Comparison of ENCODE assay signal across 19 cellular contexts in genomic region chr15:63554337-63554927, GRCh38. TPM values are rescaled to one million over a fixed set of nuclear protein-coding genes. Genes with fewer than 3 reads are reported as not detected.
DNase-seq lines count a peak whose midpoint lies in the region; ATAC-seq, FAIRE-seq and TF ChIP-seq lines count a peak whose summit lies in the region.
"Had no signal": no experiment of that assay in that cellular context is flagged by ENCODE, and none has a peak within 500 bp of the region (broad histone marks: within the 10 kb centered on the region; RNA-seq: fewer than 3 reads in every experiment).

No MANE protein-coding gene starts in this region.

- no peak for DNase-seq in GM18507 (ENCODE audit: extremely low spot score, insufficient read length, low read depth)
- DNase-seq in GM12878 (ENCODE audit: low read depth, low spot score) = no peak
- DNase-seq in memory B cell (ENCODE audit: low spot score in 2 of 2) = no peak
- DNase-seq in HuH-7.5 (ENCODE audit: low spot score) = no peak
- no peak for DNase-seq in SHP77 (lab: John Stamatoyannopoulos, UW)
- DNase-seq in COR-L47 (lab: John Stamatoyannopoulos, UW) = no peak
- no peak for DNase-seq in upper lobe of left lung
- DNase-seq: activated CD4-positive, alpha-beta T cell treated with anti-CD3 and anti-CD28 coated beads for 36 hours; activated T-cell treated with anti-CD3 and anti-CD28 coated beads, Interleukin-2, amount 50 U/mL, for 4 hours; DMS 273 treated with DMSO at 0.1 percent for 48 hours; left ventricle myocardium superior; NCI-H2029; Peyer's patch; right lobe of liver; stimulated activated CD4-positive, alpha-beta T cell treated with anti-CD3 and anti-CD28 coated beads, Interleukin-4, amount 100 ng/mL, for 1 hour; upper lobe of right lung had no signal

- no peaks in the 10 kb centered on the region for H3K9me3 ChIP-seq in GM12878 (replicated peaks; ENCODE audit: control insufficient read depth, insufficient read depth, low read length)
- H3K9me3 ChIP-seq in upper lobe of left lung = no peaks in the 10 kb centered on the region
- H3K9me3 ChIP-seq: Peyer's patch, right lobe of liver, upper lobe of right lung had no signal

- intact Hi-C loops in GM12878 (cut with micrococcal nuclease; ENCODE audit: unreplicated experiment) = no loop called here

- peaks cover 32% of the 10 kb centered on the region for H3K4me1 ChIP-seq in ACC112 (ENCODE audit: control insufficient read depth, insufficient read depth, low read length, unreplicated experiment)
- H3K4me1 ChIP-seq in GM12878 (ENCODE audit: control insufficient read depth, insufficient read depth, low read length) = peaks cover 5% of the 10 kb centered on the region
- peaks cover 18 to 27% (median 23%) of the 10 kb centered on the region in 4 donors for H3K4me1 ChIP-seq in upper lobe of left lung

- TF ChIP-seq CTCF in GM12878 (IDR thresholded peaks at IDR 0.05 in 2 of 3, conservative IDR thresholded peaks at IDR 0.05 in 1 of 3; ENCODE audit: control insufficient read depth in 2 of 3, extremely low read depth in 1 of 3, insufficient read depth in 1 of 3, low read depth in 3 of 3, low read length in 3 of 3) (no peak), upper lobe of left lung (IDR thresholded peaks at IDR 0.05) (no peak)

- H3K4me3 ChIP-seq in ACC112 (ENCODE audit: low read depth, low read length) (no peak overlapping the region), GM12878 (no peak overlapping the region), upper lobe of left lung (no peak overlapping the region)
- H3K4me3 ChIP-seq: Peyer's patch, right lobe of liver, upper lobe of right lung had no signal

- no peaks in the 10 kb centered on the region for H3K27me3 Mint-ChIP-seq in memory B cell
- H3K27me3 Mint-ChIP-seq: activated CD4-positive, alpha-beta T cell treated with anti-CD3 and anti-CD28 coated beads for 36 hours had no signal

- H3K4me3 Mint-ChIP-seq in memory B cell = no peak overlapping the region
- H3K4me3 Mint-ChIP-seq: activated CD4-positive, alpha-beta T cell treated with anti-CD3 and anti-CD28 coated beads for 36 hours; T-helper 1 cell treated with Interleukin-12 subunit alpha and Interleukin-12 subunit beta and Interleukin-4 antibody, amounts not matched to agents 30 μg/mL and 1 μg/mL, for 36 hours had no signal

- SMC1A ChIA-PET in GM12878 (lab: Charles Lee; ENCODE audit: uncharacterized antibody, unreplicated experiment) = interaction anchor here (0.7 to 2.5 kb wide), 22 partner anchors 8 to 92 kb away, joined by 3 to 28 read pairs (median 8); partner anchors contain the start of gene USP3

- RAD21 ChIA-PET in GM12878 (lab: Charles Lee; ENCODE audit: unreplicated experiment) = interaction anchor here (1.1 to 2.4 kb wide), 11 partner anchors 9 to 92 kb away, joined by 3 to 13 read pairs (median 7); no protein-coding TSS in a partner anchor

- no peaks in the 10 kb centered on the region for H3K9me3 Mint-ChIP-seq in memory B cell
- H3K9me3 Mint-ChIP-seq: activated T-cell treated with anti-CD3 and anti-CD28 coated beads, Interleukin-2, amount 50 U/mL, for 4 hours; T-helper 1 cell treated with Interleukin-12 subunit alpha and Interleukin-12 subunit beta and Interleukin-4 antibody, amounts not matched to agents 30 μg/mL and 1 μg/mL, for 36 hours had no signal

- peaks cover 13% of the 10 kb centered on the region for H3K36me3 ChIP-seq in ACC112 (ENCODE audit: insufficient read depth, low read length)
- H3K36me3 ChIP-seq in GM12878 (ENCODE audit: control insufficient read depth in 2 of 2, insufficient read depth in 2 of 2, low read length in 1 of 2) = peaks cover 8 to 12% of the 10 kb centered on the region in 2 experiments; a peak in 3 of 4 replicates
- H3K36me3 ChIP-seq in upper lobe of left lung = peaks cover 3 to 26% (median 6%) of the 10 kb centered on the region in 4 donors

- H3K4me1 Mint-ChIP-seq in memory B cell = peaks cover 13% of the 10 kb centered on the region

- no peak overlapping the region for H3K9ac ChIP-seq in GM12878 (ENCODE audit: control insufficient read depth, insufficient read depth, low read length)

- 75% methylated on average over 2 of the region's 2 CpGs for WGBS in GM12878 (ENCODE audit: insufficient coverage, insufficient replicate concordance, low lambda C conversion rate, missing lambda C conversion rate)
- 85% methylated on average over 2 of the region's 2 CpGs for WGBS in upper lobe of left lung, 2 donors

- peaks cover 12% of the 10 kb centered on the region for H3K79me2 ChIP-seq in ACC112 (ENCODE audit: control insufficient read depth, insufficient read depth, low read length, unreplicated experiment)
- peaks cover 9% of the 10 kb centered on the region for H3K79me2 ChIP-seq in GM12878 (ENCODE audit: control insufficient read depth, insufficient read depth, low read length)

- ATAC-seq in GM12878 = peak; percentile 34; the same call in 1 of the 3 replicates
- ATAC-seq in memory B cell (ENCODE audit: low read depth) = no peak
- no peak for ATAC-seq in upper lobe of left lung (ENCODE audit: low FRiP score in 2 of 2)
- ATAC-seq: esophagus mucosa had no signal

- peak overlapping the region; percentile 87; the same call in 1 of the 2 replicates for H3K27ac ChIP-seq in ACC112 (ENCODE audit: low read depth, low read length)
- no peak overlapping the region for H3K27ac ChIP-seq in GM12878 (ENCODE audit: control insufficient read depth, insufficient read depth)
- H3K27ac ChIP-seq in upper lobe of left lung = peak overlapping the region in 2 of 4 donors; percentile 71 to 73

- POLR2A ChIA-PET in GM12878 (lab: Charles Lee) = interaction anchor here (0.8 to 1.4 kb wide), 4 partner anchors 11 to 48 kb away, joined by 3 to 4 read pairs (median 3); no protein-coding TSS in a partner anchor

- peak overlapping the region; percentile 67 for H3K27ac Mint-ChIP-seq in memory B cell
- H3K27ac Mint-ChIP-seq: T-helper 1 cell treated with Interleukin-12 subunit alpha and Interleukin-12 subunit beta and Interleukin-4 antibody, amounts not matched to agents 30 μg/mL and 1 μg/mL, for 36 hours had no signal

- H3K4me2 ChIP-seq in GM12878 (ENCODE audit: control insufficient read depth, insufficient read depth) = no peak overlapping the region

- H2AFZ ChIP-seq in ACC112 (ENCODE audit: low read length, unreplicated experiment) (no peak overlapping the region), GM12878 (ENCODE audit: control insufficient read depth, low read depth, low read length) (no peak overlapping the region)

- no peak for TF ChIP-seq RAD21 in GM12878 (IDR thresholded peaks at IDR 0.05; ENCODE audit: insufficient read depth, low read depth, low read length)

- FAIRE-seq in GM18507 (lab: Jason Lieb, UNC) = peak; percentile 46
- no peak for FAIRE-seq in GM12878 (lab: Jason Lieb, UNC)

- no TSS peak for BruUV-seq in GM12878 (replicated peaks; lab: Mats Ljungman, UMichigan)

- TF ChIP-seq POLR2A in GM12878 (IDR thresholded peaks at IDR 0.05; ENCODE audit: low read depth, low read length) (no peak), upper lobe of left lung (IDR thresholded peaks at IDR 0.05) (no peak)

- CTCF ChIA-PET in GM12878 (lab: Yijun Ruan, JAX) = interaction anchor here (0.6 to 2.4 kb wide), 12 partner anchors 10 to 1271 kb away, joined by 3 to 17 read pairs (median 6); no protein-coding TSS in a partner anchor

- no peaks in the 10 kb centered on the region for H4K20me1 ChIP-seq in GM12878 (ENCODE audit: control insufficient read depth, insufficient read depth)

- TF ChIP-seq EP300 in GM12878 (IDR thresholded peaks at IDR 0.05; ENCODE audit: borderline replicate concordance in 1 of 2, control insufficient read depth in 1 of 2, low read depth in 2 of 2, low read length in 2 of 2) = no peak
- no peak for TF ChIP-seq EP300 in upper lobe of left lung (IDR thresholded peaks at IDR 0.05)

- in situ Hi-C loops in GM12878 (cut with MboI) = no loop called here

- no peaks in the 10 kb centered on the region for H3K27me3 ChIP-seq in ACC112 (ENCODE audit: insufficient read depth, low read length)
- H3K27me3 ChIP-seq in GM12878 (replicated peaks in 1 of 2; ENCODE audit: control insufficient read depth in 2 of 2, insufficient read depth in 2 of 2, low read length in 1 of 2) = no peaks in the 10 kb centered on the region
- no peaks in the 10 kb centered on the region for H3K27me3 ChIP-seq in upper lobe of left lung
- H3K27me3 ChIP-seq: Peyer's patch, right lobe of liver, upper lobe of right lung had no signal

- peaks cover 6% of the 10 kb centered on the region for H3K36me3 Mint-ChIP-seq in memory B cell

RNA-seq across cellular contexts. Expression of gene FBXL22, which starts 42.8 kb away (rescaled TPM):
- 1.2 and 2.1 TPM in 2 replicates for total RNA-seq in GM12878 (2013; cell fraction: nucleolus; rRNA removed)
- total RNA-seq in GM12878 (2014; rRNA removed) (0.62 and 0.87 TPM in 2 replicates), GM12878 (2014; rRNA removed; fragmentation: Illumina TruSeq; extraction: Trizol) (0.28 and 0.40 TPM in 2 replicates), GM12878 (2021) (0.45 and 0.82 TPM in 2 replicates), upper lobe of left lung (1 to 10 TPM in 4 of 6 donors, not detected in 2; 1.1 to 2.0 (median 1.8) TPM)
- 0.16 TPM for polyA plus RNA-seq in GM12878 (2011; ENCODE audit: low read depth)
- polyA plus RNA-seq in GM12878 (2011; rRNA removed) (0.10 and 0.24 TPM in 2 replicates), GM12878 (2014; fragmentation: Illumina TruSeq; extraction: Trizol) (0.24 and 0.41 TPM in 2 replicates), GM12878 (2014; fragmentation: Nextera tagmentation; extraction: Ambion mirVana) (under 1 TPM; 0.05 to 0.07 TPM), GM12878 (2014; rRNA removed) (0.34 and 0.67 TPM in 2 replicates), GM12878 (2016; fragmentation: Nextera tagmentation; extraction: Ambion mirVana) (1 to 10 TPM; 2.4 to 2.6 TPM)
- polyA plus RNA-seq in GM12878 (2011; cell fraction: cytosol; rRNA removed) = 0.12 and 0.28 TPM in 2 replicates
- polyA plus RNA-seq in GM12878 (2011; cell fraction: nucleus; rRNA removed) = 0.52 and 0.76 TPM in 2 replicates
- polyA plus RNA-seq in GM12878 (2012) = 0.52 and 0.57 TPM in 2 replicates
- polyA minus RNA-seq in GM12878 (2011; rRNA and poly(A)+ RNA removed) = 0.46 and 0.51 TPM in 2 replicates
- 1.7 TPM in 1 of 2 replicates, not detected in the other for polyA minus RNA-seq in GM12878 (2011; cell fraction: cytosol; rRNA and poly(A)+ RNA removed)
- polyA minus RNA-seq in GM12878 (2011; cell fraction: nucleus; rRNA and poly(A)+ RNA removed) = 2.1 and 2.8 TPM in 2 replicates

RNA-seq across cellular contexts. Expression of gene USP3, which starts 50.0 kb away (rescaled TPM):
- 459 and 461 TPM in 2 replicates for total RNA-seq in GM12878 (2013; cell fraction: nucleolus; rRNA removed)
- total RNA-seq in GM12878 (2014; rRNA removed) = 47.1 and 49.8 TPM in 2 replicates
- 58.8 and 61.3 TPM in 2 replicates for total RNA-seq in GM12878 (2014; rRNA removed; fragmentation: Illumina TruSeq; extraction: Trizol)
- total RNA-seq in GM12878 (2021) = 64.5 and 65.1 TPM in 2 replicates
- 32.8 TPM for polyA plus RNA-seq in GM12878 (2011; ENCODE audit: low read depth)
- 50.3 and 54.0 TPM in 2 replicates for polyA plus RNA-seq in GM12878 (2011; rRNA removed)
- polyA plus RNA-seq in GM12878 (2011; cell fraction: cytosol; rRNA removed) = 27.3 and 47.7 TPM in 2 replicates
- 143 and 189 TPM in 2 replicates for polyA plus RNA-seq in GM12878 (2011; cell fraction: nucleus; rRNA removed)
- 38.6 and 46.2 TPM in 2 replicates for polyA plus RNA-seq in GM12878 (2012)
- 52.6 and 58.7 TPM in 2 replicates for polyA plus RNA-seq in GM12878 (2014; fragmentation: Illumina TruSeq; extraction: Trizol)
- 10 to 100 TPM; 23.8 to 45.7 TPM for polyA plus RNA-seq in GM12878 (2014; fragmentation: Nextera tagmentation; extraction: Ambion mirVana)
- 30.1 and 31.9 TPM in 2 replicates for polyA plus RNA-seq in GM12878 (2014; rRNA removed)
- 10 to 100 TPM; 48.0 to 54.0 TPM for polyA plus RNA-seq in GM12878 (2016; fragmentation: Nextera tagmentation; extraction: Ambion mirVana)
- polyA minus RNA-seq in GM12878 (2011; rRNA and poly(A)+ RNA removed) = 82.4 and 103 TPM in 2 replicates
- polyA minus RNA-seq in GM12878 (2011; cell fraction: cytosol; rRNA and poly(A)+ RNA removed) = 22.2 and 35.9 TPM in 2 replicates
- polyA minus RNA-seq in GM12878 (2011; cell fraction: nucleus; rRNA and poly(A)+ RNA removed) = 103 and 169 TPM in 2 replicates
- total RNA-seq in upper lobe of left lung = 10 to 100 TPM; 45.7 to 87.0 (median 63.8) TPM
